ENCODE assay signal across 18 cellular contexts in genomic region chr1:244102471-244102870, GRCh38.
"Had no signal": no experiment of that assay in that cellular context is flagged by ENCODE, and none has a peak within 500 bp of the region (broad histone marks: within the 10 kb centered on the region; RNA-seq: fewer than 3 reads in every experiment).

No MANE protein-coding gene starts in this region.

- H3K4me3 Mint-ChIP-seq: activated CD4-positive, alpha-beta memory T cell treated with anti-CD3 and anti-CD28 coated beads for 36 hours; activated CD4-positive, alpha-beta T cell treated with anti-CD3 and anti-CD28 coated beads for 36 hours; activated naive CD8-positive, alpha-beta T cell treated with anti-CD3 and anti-CD28 coated beads, Interleukin-2, amount 10 ng/mL, durations not matched to agents 7 days and 5 days; effector memory CD8-positive, alpha-beta T cell; stimulated activated naive B cell treated with anti-CD40 and anti-IgM and Interleukin-4, amounts not matched to agents 10 μg/mL and 1 μg/mL and 100 μg/mL, for 72 hours; T-helper 2 cell treated with Interferon-gamma antibody and Interleukin-4, amounts not matched to agents 5 μg/mL and 100 μg/mL, for 36 hours; WTC11 had no signal

- H3K36me3 ChIP-seq: lower lobe of right lung, pancreas, spleen, upper lobe of right lung had no signal

- H3K9me3 ChIP-seq: body of pancreas, lower lobe of right lung, pancreas, spleen, upper lobe of right lung had no signal

- ATAC-seq: activated CD4-positive, alpha-beta T cell treated with anti-CD3 and anti-CD28 coated beads for 36 hours; body of pancreas; effector memory CD8-positive, alpha-beta T cell; left colon; lower lobe of right lung; pancreas; sciatic nerve; stimulated activated naive B cell treated with anti-CD40 and anti-IgM and Interleukin-4, amounts not matched to agents 10 μg/mL and 1 μg/mL and 100 μg/mL, for 72 hours; upper lobe of right lung had no signal

- H3K36me3 Mint-ChIP-seq: activated CD4-positive, alpha-beta memory T cell treated with anti-CD3 and anti-CD28 coated beads for 36 hours; activated naive CD8-positive, alpha-beta T cell treated with anti-CD3 and anti-CD28 coated beads, Interleukin-2, amount 10 ng/mL, durations not matched to agents 7 days and 5 days; stimulated activated naive B cell treated with anti-CD40 and anti-IgM and Interleukin-4, amounts not matched to agents 10 μg/mL and 1 μg/mL and 100 μg/mL, for 72 hours; WTC11 had no signal

- DNase-seq: activated CD4-positive, alpha-beta memory T cell treated with anti-CD3 and anti-CD28 coated beads for 36 hours; activated CD4-positive, alpha-beta T cell treated with anti-CD3 and anti-CD28 coated beads for 36 hours; activated naive CD8-positive, alpha-beta T cell treated with anti-CD3 and anti-CD28 coated beads, Interleukin-2, amount 10 ng/mL, durations not matched to agents 7 days and 5 days; activated T-cell treated with anti-CD3 and anti-CD28 coated beads for 4 hours; amygdala; body of pancreas; caudate nucleus; effector memory CD8-positive, alpha-beta T cell; left colon; lower lobe of right lung; pancreas; spleen; stimulated activated naive B cell treated with anti-CD40 and anti-IgM and Interleukin-4, amounts not matched to agents 10 μg/mL and 1 μg/mL and 100 μg/mL, for 72 hours; upper lobe of right lung had no signal

- H3K27me3 ChIP-seq: body of pancreas, hepatocyte, pancreas had no signal

- H3K4me3 ChIP-seq: body of pancreas, hepatocyte, lower lobe of right lung, pancreas, spleen, upper lobe of right lung had no signal

- H3K4me1 ChIP-seq: pancreas had no signal

- H3K27ac ChIP-seq: body of pancreas, hepatocyte, lower lobe of right lung, pancreas, spleen, upper lobe of right lung had no signal

- H3K9me3 Mint-ChIP-seq: activated CD4-positive, alpha-beta memory T cell treated with anti-CD3 and anti-CD28 coated beads for 36 hours; activated naive CD8-positive, alpha-beta T cell treated with anti-CD3 and anti-CD28 coated beads, Interleukin-2, amount 10 ng/mL, durations not matched to agents 7 days and 5 days; effector memory CD8-positive, alpha-beta T cell; stimulated activated naive B cell treated with anti-CD40 and anti-IgM and Interleukin-4, amounts not matched to agents 10 μg/mL and 1 μg/mL and 100 μg/mL, for 72 hours; T-helper 2 cell treated with Interferon-gamma antibody and Interleukin-4, amounts not matched to agents 5 μg/mL and 100 μg/mL, for 36 hours had no signal

- H3K27ac Mint-ChIP-seq: activated CD4-positive, alpha-beta memory T cell treated with anti-CD3 and anti-CD28 coated beads for 36 hours; activated CD4-positive, alpha-beta T cell treated with anti-CD3 and anti-CD28 coated beads for 36 hours; activated naive CD8-positive, alpha-beta T cell treated with anti-CD3 and anti-CD28 coated beads, Interleukin-2, amount 10 ng/mL, durations not matched to agents 7 days and 5 days; effector memory CD8-positive, alpha-beta T cell; stimulated activated naive B cell treated with anti-CD40 and anti-IgM and Interleukin-4, amounts not matched to agents 10 μg/mL and 1 μg/mL and 100 μg/mL, for 72 hours; T-helper 2 cell treated with Interferon-gamma antibody and Interleukin-4, amounts not matched to agents 5 μg/mL and 100 μg/mL, for 36 hours; WTC11 had no signal
